In the genomic region with DNA sequence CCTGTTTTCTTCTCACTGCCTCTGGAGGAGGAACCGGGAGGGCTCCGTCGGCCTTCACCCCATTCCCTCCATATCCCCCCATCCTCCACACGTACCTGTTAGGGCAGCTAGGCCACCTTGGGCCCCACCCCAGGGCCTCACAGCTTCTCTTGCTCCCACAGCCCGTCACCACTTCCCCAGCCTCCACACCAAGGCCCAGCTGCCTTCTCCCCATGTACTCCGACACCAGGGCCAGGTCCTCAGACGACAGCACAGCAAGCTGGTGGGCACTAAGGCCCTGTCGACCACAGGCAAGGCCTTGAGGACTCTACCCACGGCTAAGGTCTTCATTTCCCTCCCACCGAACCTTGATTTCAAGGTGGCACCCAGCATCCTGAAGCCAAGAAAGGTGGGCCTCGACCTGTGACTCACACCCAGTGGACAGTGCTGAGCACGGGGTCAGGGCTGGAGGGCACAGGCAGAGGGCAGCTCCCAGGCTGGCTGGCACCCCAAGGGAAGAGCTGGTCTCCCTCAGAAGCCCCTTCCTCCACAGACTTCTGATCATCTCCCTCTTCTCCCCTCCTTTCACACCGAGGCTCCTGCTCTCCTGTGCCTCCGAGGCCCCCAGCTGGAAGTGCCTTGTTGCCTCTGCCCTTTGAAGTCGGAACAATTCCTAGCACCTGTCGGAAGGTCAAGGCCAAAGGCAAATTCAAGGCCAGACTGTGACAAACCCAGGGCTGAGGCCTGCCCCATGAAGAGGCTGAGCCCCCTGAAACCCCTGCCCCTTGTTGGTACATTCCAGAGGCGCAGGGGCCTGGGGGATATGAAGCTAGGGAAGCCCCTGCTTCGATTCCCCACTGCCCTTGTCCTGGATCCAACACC, we compare ENCODE assay signal across 1 cellular context.
TF ChIP-seq lines count a peak whose summit lies in the region.

No MANE protein-coding gene starts in this region.

TF ChIP-seq in HepG2, 621 proteins besides CTCF, POLR2A, EP300 and RAD21 (continues in another document):
- TF ChIP-seq ISL2 (CRISPR knock-in tag; IDR thresholded peaks at IDR 0.05) (no peak), FLYWCH1 (CRISPR knock-in tag; IDR thresholded peaks at IDR 0.05) (no peak), NCOR1 (IDR thresholded peaks at IDR 0.05; ENCODE audit: borderline replicate concordance, low read length) (peak; percentile 72; the same call in 1 of the 2 replicates), ZNF776 (CRISPR knock-in tag; IDR thresholded peaks at IDR 0.05) (no peak), NR2F2 (IDR thresholded peaks at IDR 0.05; ENCODE audit: borderline replicate concordance, low read depth) (peak; percentile 62; the same call in 1 of the 2 replicates), KDM2A (CRISPR knock-in tag; IDR thresholded peaks at IDR 0.05; ENCODE audit: borderline replicate concordance, low read depth) (peak; percentile 23; the same call in 1 of the 2 replicates), RXRA (CRISPR knock-in tag; IDR thresholded peaks at IDR 0.05) (peak; percentile 88), AKAP8 (CRISPR knock-in tag; IDR thresholded peaks at IDR 0.05) (0 out of 2 replicates have a peak, but pooled peaks have one; percentile 64), RXRB (CRISPR knock-in tag; IDR thresholded peaks at IDR 0.05; ENCODE audit: borderline replicate concordance) (0 out of 2 replicates have a peak, but pooled peaks have one; percentile 15), NONO (IDR thresholded peaks at IDR 0.05) (no peak), NONO (CRISPR knock-in tag; conservative IDR thresholded peaks at IDR 0.05) (0 out of 2 replicates have a peak, but pooled peaks have one; percentile 34), ZNF180 (CRISPR knock-in tag; IDR thresholded peaks at IDR 0.05; ENCODE audit: borderline replicate concordance, low read depth) (no peak), HOXA3 (CRISPR knock-in tag; IDR thresholded peaks at IDR 0.05) (0 out of 2 replicates have a peak, but pooled peaks have one; percentile 16), HNRNPH1 (optimal IDR thresholded peaks at IDR 0.05; ENCODE audit: low read depth, low read length) (no peak), PTBP1 (IDR thresholded peaks at IDR 0.05; ENCODE audit: low read depth, low read length, poor library complexity, severe bottlenecking) (no peak), SAP130 (CRISPR knock-in tag; IDR thresholded peaks at IDR 0.05; ENCODE audit: low read depth) (peak; percentile 20; the same call in 1 of the 2 replicates), NR2F1 (CRISPR knock-in tag; IDR thresholded peaks at IDR 0.05) (peak in 1 of 2 experiments; percentile 67; a peak in 3 of 4 replicates), NCOA2 (CRISPR knock-in tag; IDR thresholded peaks at IDR 0.05) (no peak), TBL1XR1 (IDR thresholded peaks at IDR 0.05; ENCODE audit: borderline replicate concordance, low read length, partially characterized antibody) (peak; percentile 86), IRX3 (CRISPR knock-in tag; IDR thresholded peaks at IDR 0.05; ENCODE audit: borderline replicate concordance, low read depth) (no peak), NR2F6 (IDR thresholded peaks at IDR 0.05) (peak; percentile 78), NR2F6 (CRISPR knock-in tag; IDR thresholded peaks at IDR 0.05) (peak; percentile 86), NR2C2 (CRISPR knock-in tag; IDR thresholded peaks at IDR 0.05; ENCODE audit: borderline replicate concordance) (0 out of 2 replicates have a peak, but pooled peaks have one; percentile 4), ZSCAN25 (CRISPR knock-in tag; IDR thresholded peaks at IDR 0.05) (no peak), SKI (IDR thresholded peaks at IDR 0.05; ENCODE audit: partially characterized antibody) (peak; percentile 94), CHCHD3 (CRISPR knock-in tag; IDR thresholded peaks at IDR 0.05) (0 out of 2 replicates have a peak, but pooled peaks have one; percentile 30), ZNF547 (CRISPR knock-in tag; IDR thresholded peaks at IDR 0.05) (no peak), ZNF550 (CRISPR knock-in tag; IDR thresholded peaks at IDR 0.05; ENCODE audit: borderline replicate concordance) (no peak), SOX13 (IDR thresholded peaks at IDR 0.05) (no peak), SOX13 (CRISPR knock-in tag; conservative IDR thresholded peaks at IDR 0.05 in 1 of 2, IDR thresholded peaks at IDR 0.05 in 1 of 2) (peak in 1 of 2 experiments; percentile 77; a peak in 2 of 4 replicates)
- TF ChIP-seq, protein P1, sequence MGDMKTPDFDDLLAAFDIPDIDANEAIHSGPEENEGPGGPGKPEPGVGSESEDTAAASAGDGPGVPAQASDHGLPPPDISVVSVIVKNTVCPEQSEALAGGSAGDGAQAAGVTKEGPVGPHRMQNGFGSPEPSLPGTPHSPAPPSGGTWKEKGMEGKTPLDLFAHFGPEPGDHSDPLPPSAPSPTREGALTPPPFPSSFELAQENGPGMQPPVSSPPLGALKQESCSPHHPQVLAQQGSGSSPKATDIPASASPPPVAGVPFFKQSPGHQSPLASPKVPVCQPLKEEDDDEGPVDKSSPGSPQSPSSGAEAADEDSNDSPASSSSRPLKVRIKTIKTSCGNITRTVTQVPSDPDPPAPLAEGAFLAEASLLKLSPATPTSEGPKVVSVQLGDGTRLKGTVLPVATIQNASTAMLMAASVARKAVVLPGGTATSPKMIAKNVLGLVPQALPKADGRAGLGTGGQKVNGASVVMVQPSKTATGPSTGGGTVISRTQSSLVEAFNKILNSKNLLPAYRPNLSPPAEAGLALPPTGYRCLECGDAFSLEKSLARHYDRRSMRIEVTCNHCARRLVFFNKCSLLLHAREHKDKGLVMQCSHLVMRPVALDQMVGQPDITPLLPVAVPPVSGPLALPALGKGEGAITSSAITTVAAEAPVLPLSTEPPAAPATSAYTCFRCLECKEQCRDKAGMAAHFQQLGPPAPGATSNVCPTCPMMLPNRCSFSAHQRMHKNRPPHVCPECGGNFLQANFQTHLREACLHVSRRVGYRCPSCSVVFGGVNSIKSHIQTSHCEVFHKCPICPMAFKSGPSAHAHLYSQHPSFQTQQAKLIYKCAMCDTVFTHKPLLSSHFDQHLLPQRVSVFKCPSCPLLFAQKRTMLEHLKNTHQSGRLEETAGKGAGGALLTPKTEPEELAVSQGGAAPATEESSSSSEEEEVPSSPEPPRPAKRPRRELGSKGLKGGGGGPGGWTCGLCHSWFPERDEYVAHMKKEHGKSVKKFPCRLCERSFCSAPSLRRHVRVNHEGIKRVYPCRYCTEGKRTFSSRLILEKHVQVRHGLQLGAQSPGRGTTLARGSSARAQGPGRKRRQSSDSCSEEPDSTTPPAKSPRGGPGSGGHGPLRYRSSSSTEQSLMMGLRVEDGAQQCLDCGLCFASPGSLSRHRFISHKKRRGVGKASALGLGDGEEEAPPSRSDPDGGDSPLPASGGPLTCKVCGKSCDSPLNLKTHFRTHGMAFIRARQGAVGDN (CRISPR knock-in tag; IDR thresholded peaks at IDR 0.05): 0 out of 2 replicates have a peak, but pooled peaks have one; percentile 44
- TF ChIP-seq, protein P2, sequence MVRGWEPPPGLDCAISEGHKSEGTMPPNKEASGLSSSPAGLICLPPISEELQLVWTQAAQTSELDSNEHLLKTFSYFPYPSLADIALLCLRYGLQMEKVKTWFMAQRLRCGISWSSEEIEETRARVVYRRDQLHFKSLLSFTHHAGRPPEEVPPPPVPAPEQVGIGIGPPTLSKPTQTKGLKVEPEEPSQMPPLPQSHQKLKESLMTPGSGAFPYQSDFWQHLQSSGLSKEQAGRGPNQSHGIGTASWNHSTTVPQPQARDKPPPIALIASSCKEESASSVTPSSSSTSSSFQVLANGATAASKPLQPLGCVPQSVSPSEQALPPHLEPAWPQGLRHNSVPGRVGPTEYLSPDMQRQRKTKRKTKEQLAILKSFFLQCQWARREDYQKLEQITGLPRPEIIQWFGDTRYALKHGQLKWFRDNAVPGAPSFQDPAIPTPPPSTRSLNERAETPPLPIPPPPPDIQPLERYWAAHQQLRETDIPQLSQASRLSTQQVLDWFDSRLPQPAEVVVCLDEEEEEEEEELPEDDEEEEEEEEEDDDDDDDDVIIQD (CRISPR knock-in tag; IDR thresholded peaks at IDR 0.05; ENCODE audit: low read depth): no peak
- TF ChIP-seq, protein P3, sequence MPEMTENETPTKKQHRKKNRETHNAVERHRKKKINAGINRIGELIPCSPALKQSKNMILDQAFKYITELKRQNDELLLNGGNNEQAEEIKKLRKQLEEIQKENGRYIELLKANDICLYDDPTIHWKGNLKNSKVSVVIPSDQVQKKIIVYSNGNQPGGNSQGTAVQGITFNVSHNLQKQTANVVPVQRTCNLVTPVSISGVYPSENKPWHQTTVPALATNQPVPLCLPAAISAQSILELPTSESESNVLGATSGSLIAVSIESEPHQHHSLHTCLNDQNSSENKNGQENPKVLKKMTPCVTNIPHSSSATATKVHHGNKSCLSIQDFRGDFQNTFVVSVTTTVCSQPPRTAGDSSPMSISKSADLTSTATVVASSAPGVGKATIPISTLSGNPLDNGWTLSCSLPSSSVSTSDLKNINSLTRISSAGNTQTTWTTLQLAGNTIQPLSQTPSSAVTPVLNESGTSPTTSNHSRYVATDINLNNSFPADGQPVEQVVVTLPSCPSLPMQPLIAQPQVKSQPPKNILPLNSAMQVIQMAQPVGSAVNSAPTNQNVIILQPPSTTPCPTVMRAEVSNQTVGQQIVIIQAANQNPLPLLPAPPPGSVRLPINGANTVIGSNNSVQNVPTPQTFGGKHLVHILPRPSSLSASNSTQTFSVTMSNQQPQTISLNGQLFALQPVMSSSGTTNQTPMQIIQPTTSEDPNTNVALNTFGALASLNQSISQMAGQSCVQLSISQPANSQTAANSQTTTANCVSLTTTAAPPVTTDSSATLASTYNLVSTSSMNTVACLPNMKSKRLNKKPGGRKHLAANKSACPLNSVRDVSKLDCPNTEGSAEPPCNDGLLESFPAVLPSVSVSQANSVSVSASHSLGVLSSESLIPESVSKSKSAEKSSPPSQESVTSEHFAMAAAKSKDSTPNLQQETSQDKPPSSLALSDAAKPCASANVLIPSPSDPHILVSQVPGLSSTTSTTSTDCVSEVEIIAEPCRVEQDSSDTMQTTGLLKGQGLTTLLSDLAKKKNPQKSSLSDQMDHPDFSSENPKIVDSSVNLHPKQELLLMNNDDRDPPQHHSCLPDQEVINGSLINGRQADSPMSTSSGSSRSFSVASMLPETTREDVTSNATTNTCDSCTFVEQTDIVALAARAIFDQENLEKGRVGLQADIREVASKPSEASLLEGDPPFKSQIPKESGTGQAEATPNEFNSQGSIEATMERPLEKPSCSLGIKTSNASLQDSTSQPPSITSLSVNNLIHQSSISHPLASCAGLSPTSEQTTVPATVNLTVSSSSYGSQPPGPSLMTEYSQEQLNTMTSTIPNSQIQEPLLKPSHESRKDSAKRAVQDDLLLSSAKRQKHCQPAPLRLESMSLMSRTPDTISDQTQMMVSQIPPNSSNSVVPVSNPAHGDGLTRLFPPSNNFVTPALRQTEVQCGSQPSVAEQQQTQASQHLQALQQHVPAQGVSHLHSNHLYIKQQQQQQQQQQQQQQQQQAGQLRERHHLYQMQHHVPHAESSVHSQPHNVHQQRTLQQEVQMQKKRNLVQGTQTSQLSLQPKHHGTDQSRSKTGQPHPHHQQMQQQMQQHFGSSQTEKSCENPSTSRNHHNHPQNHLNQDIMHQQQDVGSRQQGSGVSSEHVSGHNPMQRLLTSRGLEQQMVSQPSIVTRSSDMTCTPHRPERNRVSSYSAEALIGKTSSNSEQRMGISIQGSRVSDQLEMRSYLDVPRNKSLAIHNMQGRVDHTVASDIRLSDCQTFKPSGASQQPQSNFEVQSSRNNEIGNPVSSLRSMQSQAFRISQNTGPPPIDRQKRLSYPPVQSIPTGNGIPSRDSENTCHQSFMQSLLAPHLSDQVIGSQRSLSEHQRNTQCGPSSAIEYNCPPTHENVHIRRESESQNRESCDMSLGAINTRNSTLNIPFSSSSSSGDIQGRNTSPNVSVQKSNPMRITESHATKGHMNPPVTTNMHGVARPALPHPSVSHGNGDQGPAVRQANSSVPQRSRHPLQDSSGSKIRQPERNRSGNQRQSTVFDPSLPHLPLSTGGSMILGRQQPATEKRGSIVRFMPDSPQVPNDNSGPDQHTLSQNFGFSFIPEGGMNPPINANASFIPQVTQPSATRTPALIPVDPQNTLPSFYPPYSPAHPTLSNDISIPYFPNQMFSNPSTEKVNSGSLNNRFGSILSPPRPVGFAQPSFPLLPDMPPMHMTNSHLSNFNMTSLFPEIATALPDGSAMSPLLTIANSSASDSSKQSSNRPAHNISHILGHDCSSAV (CRISPR knock-in tag; IDR thresholded peaks at IDR 0.05; ENCODE audit: borderline replicate concordance): no peak
- TF ChIP-seq, protein P4, sequence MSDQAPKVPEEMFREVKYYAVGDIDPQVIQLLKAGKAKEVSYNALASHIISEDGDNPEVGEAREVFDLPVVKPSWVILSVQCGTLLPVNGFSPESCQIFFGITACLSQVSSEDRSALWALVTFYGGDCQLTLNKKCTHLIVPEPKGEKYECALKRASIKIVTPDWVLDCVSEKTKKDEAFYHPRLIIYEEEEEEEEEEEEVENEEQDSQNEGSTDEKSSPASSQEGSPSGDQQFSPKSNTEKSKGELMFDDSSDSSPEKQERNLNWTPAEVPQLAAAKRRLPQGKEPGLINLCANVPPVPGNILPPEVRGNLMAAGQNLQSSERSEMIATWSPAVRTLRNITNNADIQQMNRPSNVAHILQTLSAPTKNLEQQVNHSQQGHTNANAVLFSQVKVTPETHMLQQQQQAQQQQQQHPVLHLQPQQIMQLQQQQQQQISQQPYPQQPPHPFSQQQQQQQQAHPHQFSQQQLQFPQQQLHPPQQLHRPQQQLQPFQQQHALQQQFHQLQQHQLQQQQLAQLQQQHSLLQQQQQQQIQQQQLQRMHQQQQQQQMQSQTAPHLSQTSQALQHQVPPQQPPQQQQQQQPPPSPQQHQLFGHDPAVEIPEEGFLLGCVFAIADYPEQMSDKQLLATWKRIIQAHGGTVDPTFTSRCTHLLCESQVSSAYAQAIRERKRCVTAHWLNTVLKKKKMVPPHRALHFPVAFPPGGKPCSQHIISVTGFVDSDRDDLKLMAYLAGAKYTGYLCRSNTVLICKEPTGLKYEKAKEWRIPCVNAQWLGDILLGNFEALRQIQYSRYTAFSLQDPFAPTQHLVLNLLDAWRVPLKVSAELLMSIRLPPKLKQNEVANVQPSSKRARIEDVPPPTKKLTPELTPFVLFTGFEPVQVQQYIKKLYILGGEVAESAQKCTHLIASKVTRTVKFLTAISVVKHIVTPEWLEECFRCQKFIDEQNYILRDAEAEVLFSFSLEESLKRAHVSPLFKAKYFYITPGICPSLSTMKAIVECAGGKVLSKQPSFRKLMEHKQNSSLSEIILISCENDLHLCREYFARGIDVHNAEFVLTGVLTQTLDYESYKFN (CRISPR knock-in tag; conservative IDR thresholded peaks at IDR 0.05): 0 out of 2 replicates have a peak, but pooled peaks have one; percentile 31
- TF ChIP-seq, protein P5, sequence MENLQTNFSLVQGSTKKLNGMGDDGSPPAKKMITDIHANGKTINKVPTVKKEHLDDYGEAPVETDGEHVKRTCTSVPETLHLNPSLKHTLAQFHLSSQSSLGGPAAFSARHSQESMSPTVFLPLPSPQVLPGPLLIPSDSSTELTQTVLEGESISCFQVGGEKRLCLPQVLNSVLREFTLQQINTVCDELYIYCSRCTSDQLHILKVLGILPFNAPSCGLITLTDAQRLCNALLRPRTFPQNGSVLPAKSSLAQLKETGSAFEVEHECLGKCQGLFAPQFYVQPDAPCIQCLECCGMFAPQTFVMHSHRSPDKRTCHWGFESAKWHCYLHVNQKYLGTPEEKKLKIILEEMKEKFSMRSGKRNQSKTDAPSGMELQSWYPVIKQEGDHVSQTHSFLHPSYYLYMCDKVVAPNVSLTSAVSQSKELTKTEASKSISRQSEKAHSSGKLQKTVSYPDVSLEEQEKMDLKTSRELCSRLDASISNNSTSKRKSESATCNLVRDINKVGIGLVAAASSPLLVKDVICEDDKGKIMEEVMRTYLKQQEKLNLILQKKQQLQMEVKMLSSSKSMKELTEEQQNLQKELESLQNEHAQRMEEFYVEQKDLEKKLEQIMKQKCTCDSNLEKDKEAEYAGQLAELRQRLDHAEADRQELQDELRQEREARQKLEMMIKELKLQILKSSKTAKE (CRISPR knock-in tag; IDR thresholded peaks at IDR 0.05; ENCODE audit: borderline replicate concordance): peak; percentile 60; the same call in 1 of the 2 replicates
